In the genomic region with DNA sequence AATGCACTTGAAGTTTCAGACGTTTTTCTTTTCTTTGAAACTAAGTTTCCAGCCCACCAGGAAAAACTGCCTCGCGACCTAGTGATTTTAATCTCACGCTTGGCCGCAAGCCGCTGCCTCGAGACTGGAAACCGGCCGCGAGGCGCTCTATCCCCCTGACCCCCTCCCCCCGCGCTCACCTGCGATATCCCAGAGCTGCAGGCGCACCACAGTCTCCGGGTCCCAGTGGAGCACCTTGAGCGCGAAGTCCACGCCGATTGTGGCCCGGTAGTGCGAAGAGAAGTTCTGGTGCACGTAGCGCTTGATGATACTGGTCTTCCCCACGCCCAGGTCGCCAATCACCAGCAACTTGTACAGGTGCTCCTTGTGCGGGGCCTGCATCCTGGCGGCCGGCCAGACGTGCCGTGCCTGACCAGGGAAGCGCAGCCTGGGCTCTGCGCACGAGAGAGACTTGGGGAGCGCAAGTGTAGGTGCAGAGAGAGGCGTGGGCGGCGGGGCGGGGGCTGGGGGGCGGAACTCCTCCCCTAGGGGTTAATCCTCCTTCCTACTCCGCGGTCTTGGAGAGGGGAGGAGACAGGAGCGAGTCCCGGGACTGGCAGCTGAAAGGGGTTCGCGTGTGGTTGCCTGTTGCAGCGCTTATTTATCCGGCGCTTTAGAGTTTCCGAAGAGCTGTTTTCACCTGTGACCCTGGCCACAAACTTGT, we compare ENCODE assay signal across 9 cellular contexts. TPM values are rescaled to one million over a fixed set of nuclear protein-coding genes. Genes with fewer than 3 reads are reported as not detected.
A peak's percentile ranks its signal among the peaks of the same experiment; 100 is the strongest.
DNase-seq lines count a peak whose midpoint lies in the region; ATAC-seq, FAIRE-seq and TF ChIP-seq lines count a peak whose summit lies in the region.
"Had no signal": no experiment of that assay in that cellular context is flagged by ENCODE, and none has a peak within 500 bp of the region (broad histone marks: within the 10 kb centered on the region; RNA-seq: fewer than 3 reads in every experiment).

Gene RAB38 (minus strand): TSS at position 440 of the 703 bp plus-strand sequence. CDS start 59 bp downstream, at position 381.

- no peaks in the 10 kb centered on the region for H4K20me1 ChIP-seq in mammary epithelial cell (ENCODE audit: insufficient read depth, low read length)

- peak within 1 kb of the TSS; percentile 87 for H2AFZ ChIP-seq in mammary epithelial cell (ENCODE audit: low read depth, low read length)

- in situ Hi-C loops in mammary epithelial cell (cut with MboI; ENCODE audit: low sequenced_read_pairs in 2 of 2): no loop called here

- DNase-seq in NCI-H2227 treated with DMSO at 0.1 percent for 48 hours (lab: John Stamatoyannopoulos, UW) (peak; percentile 0), NCI-H2227 (lab: John Stamatoyannopoulos, UW; ENCODE audit: unreplicated experiment) (no peak), RCC 7860 (ENCODE audit: low spot score) (peak; percentile 12), mammary epithelial cell (peak; percentile 80), left lobe of liver (ENCODE audit: low spot score) (peak; percentile 52)
- DNase-seq in stimulated activated CD8-positive, alpha-beta memory T cell treated with anti-CD3 and anti-CD28 coated beads, Interleukin-15, amount 100 ng/mL, for 48 hours (ENCODE audit: low read depth in 2 of 2): peak; percentile 20 to 31

- peaks cover 5% of the 10 kb centered on the region for H3K36me3 ChIP-seq in mammary epithelial cell (ENCODE audit: insufficient read depth, low read length)

- H3K4me3 ChIP-seq in mammary epithelial cell (replicated peaks in 1 of 3; ENCODE audit: insufficient read depth in 1 of 3, low read depth in 2 of 3, low read length in 3 of 3): peak within 1 kb of the TSS; percentile 69 to 83 (median 79)

- WGBS in mammary epithelial cell (ENCODE audit: low coverage, missing lambda C conversion rate): 3% methylated on average over 21 of the region's 50 CpGs

- CTCF ChIA-PET in mammary epithelial cell (lab: Charles Lee; ENCODE audit: low non-redundant PET): no interaction called here

- peaks cover 74% of the 10 kb centered on the region for H3K4me1 ChIP-seq in mammary epithelial cell (ENCODE audit: insufficient read depth, low read length)

- peak; percentile 44 for ATAC-seq in HG02678 (IDR thresholded peaks at IDR 0.05; ENCODE audit: unreplicated experiment)
- peak; percentile 75 for ATAC-seq in left lobe of liver
- no peak for ATAC-seq in GM18520 (IDR thresholded peaks at IDR 0.05; ENCODE audit: unreplicated experiment)

- peak within 1 kb of the TSS; percentile 99 for H3K4me2 ChIP-seq in mammary epithelial cell (ENCODE audit: insufficient read depth, low read depth, low read length)

- H3K9me3 ChIP-seq in mammary epithelial cell (replicated peaks; ENCODE audit: insufficient read depth, low read length): no peaks in the 10 kb centered on the region

- H3K79me2 ChIP-seq in mammary epithelial cell (ENCODE audit: insufficient read depth, low read length): peaks cover 43% of the 10 kb centered on the region

- dilution Hi-C loops in mammary epithelial cell (cut with HindIII; ENCODE audit: low sequenced_read_pairs): no loop called here

- intact Hi-C loops in mammary epithelial cell (cut with micrococcal nuclease): loop anchor here (1.0 to 5.0 kb wide), 5 partner anchors 57 to 247 kb away; partner anchors contain the start of gene CTSC

- no TSS peak for BruUV-seq in mammary epithelial cell (replicated peaks; lab: Mats Ljungman, UMichigan)

- H3K9ac ChIP-seq in mammary epithelial cell (ENCODE audit: insufficient read depth, low read length): peak within 1 kb of the TSS; percentile 95

- no peak for FAIRE-seq in RCC 7860 (lab: Jason Lieb, UNC)
- FAIRE-seq: G401.6 had no signal

- H3K27ac ChIP-seq in mammary epithelial cell (ENCODE audit: insufficient read depth, low read depth, low read length): peak within 1 kb of the TSS; percentile 92

- H3K27me3 ChIP-seq in mammary epithelial cell (ENCODE audit: insufficient read depth, low read length): no peaks in the 10 kb centered on the region

- no peak for TF ChIP-seq CTCF in mammary epithelial cell (conservative IDR thresholded peaks at IDR 0.05 in 1 of 2, IDR thresholded peaks at IDR 0.05 in 1 of 2; ENCODE audit: extremely low read depth in 1 of 2, insufficient read depth in 1 of 2, low read depth in 1 of 2, low read length in 2 of 2)

RNA-seq across cellular contexts. Expression of gene RAB38, which starts in this region (rescaled TPM):
- total RNA-seq in mammary epithelial cell (10 to 100 TPM; 55.8 to 87.7 TPM), left lobe of liver (0.28 TPM)
- 74.9 TPM for polyA plus RNA-seq in mammary epithelial cell
- 53.4 TPM for polyA minus RNA-seq in mammary epithelial cell

Comparison
In these comparisons a context has a peak if more than half of its experiments do, and no peak if none do; other contexts are left out.
1. RNA of gene RAB38 (total RNA-seq): 55.8 to 87.7 TPM in mammary epithelial cell; 0.28 TPM in left lobe of liver (single experiment); every median in the first group is over 10 times any median in the second.
2. Peak in DNase-seq and ATAC-seq in left lobe of liver; RNA of the gene not detected or under 1 TPM.